In the genomic region with DNA sequence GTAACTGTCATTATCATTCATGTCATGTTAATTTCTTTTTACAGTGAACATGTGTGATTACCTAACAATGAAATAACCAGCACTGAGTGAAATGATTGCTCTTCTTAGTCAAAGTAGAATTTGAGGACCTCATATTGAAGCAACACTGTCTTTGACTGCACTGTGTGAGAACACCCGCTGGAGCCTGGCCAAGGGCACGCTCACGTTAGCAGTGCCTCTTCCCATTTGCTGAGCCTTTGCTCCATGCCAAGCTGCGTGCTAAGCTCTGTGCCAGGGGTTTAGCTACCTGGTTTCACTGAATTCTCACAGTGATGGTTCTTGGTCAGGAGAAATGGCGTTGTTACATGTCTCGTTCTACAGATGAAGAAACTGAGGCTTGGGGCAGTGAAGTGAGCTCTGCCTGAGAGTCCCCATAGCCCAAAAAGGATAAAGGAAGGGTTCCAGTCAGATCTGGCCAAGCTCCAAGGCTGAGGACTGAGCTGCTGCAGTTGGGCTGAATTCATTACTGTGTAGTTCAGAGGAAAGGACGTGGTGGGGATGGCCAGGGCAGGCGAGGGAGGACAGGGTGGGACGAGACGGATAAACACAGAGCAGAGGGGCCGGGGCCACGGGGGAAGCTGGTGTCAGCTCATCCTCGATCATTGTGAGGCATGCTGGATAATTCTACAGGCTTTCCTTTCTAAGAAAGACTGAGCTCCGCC, we compare ENCODE assay signal across 15 cellular contexts. TPM values are rescaled to one million over a fixed set of nuclear protein-coding genes. Genes with fewer than 3 reads are reported as not detected.
A peak's percentile ranks its signal among the peaks of the same experiment; 100 is the strongest.
DNase-seq lines count a peak whose midpoint lies in the region; ATAC-seq and TF ChIP-seq lines count a peak whose summit lies in the region.
"Had no signal": no experiment of that assay in that cellular context is flagged by ENCODE, and none has a peak within 500 bp of the region (broad histone marks: within the 10 kb centered on the region; RNA-seq: fewer than 3 reads in every experiment).

No MANE protein-coding gene starts in this region.

- peak; percentile 83 for DNase-seq in DMS79 (lab: John Stamatoyannopoulos, UW)
- peak; percentile 55 for DNase-seq in NCI-H2196 treated with DMSO at 0.1 percent for 48 hours (lab: John Stamatoyannopoulos, UW; ENCODE audit: unreplicated experiment)
- DNase-seq in sciatic nerve (ENCODE audit: low spot score): peak; percentile 56
- DNase-seq in amniotic stem cell (lab: John Stamatoyannopoulos, UW): no peak
- no peak for DNase-seq in inferior parietal cortex (ENCODE audit: extremely low spot score)
- no peak for DNase-seq in GDM1 (lab: John Stamatoyannopoulos, UW)
- DNase-seq: effector CD8-positive, alpha-beta T cell; H9; stimulated activated CD4-positive, alpha-beta T cell treated with anti-CD3 and anti-CD28 coated beads, Interleukin-1b, Interleukin-23, amount 100 ng/mL, for 48 hours; stimulated activated naive CD8-positive, alpha-beta T cell treated with anti-CD3 and anti-CD28 coated beads, Interleukin-15, amount 100 ng/mL, for 72 hours had no signal

- H3K4me1 ChIP-seq in gastroesophageal sphincter: peaks cover 0 to 51% (median 18%) of the 10 kb centered on the region in 3 donors
- H3K4me1 ChIP-seq: neural progenitor cell had no signal

- peaks cover 0 to 17% of the 10 kb centered on the region in 2 donors for H3K36me3 ChIP-seq in gastroesophageal sphincter
- H3K36me3 ChIP-seq: neural progenitor cell had no signal

- peak overlapping the region; percentile 65 to 91 (median 88) for H3K27ac ChIP-seq in gastroesophageal sphincter
- H3K27ac ChIP-seq: C4-2B, neural progenitor cell had no signal

- TF ChIP-seq CTCF in gastroesophageal sphincter (IDR thresholded peaks at IDR 0.05): no peak

- H3K4me3 ChIP-seq in gastroesophageal sphincter: peak overlapping the region; percentile 12 to 40
- H3K4me3 ChIP-seq: neural progenitor cell had no signal

- 3 to 9% methylated on average over 7 to 11 of the region's 14 CpGs for WGBS in gastroesophageal sphincter (ENCODE audit: low coverage in 1 of 2), 2 donors

- H3K27me3 ChIP-seq in gastroesophageal sphincter: no peaks in the 10 kb centered on the region
- H3K27me3 ChIP-seq: neural progenitor cell had no signal

- peak; percentile 81 for ATAC-seq in gastroesophageal sphincter
- ATAC-seq in sciatic nerve: peak; percentile 43
- ATAC-seq in GM19463 (IDR thresholded peaks at IDR 0.05; ENCODE audit: unreplicated experiment): no peak
- ATAC-seq: stimulated activated naive CD8-positive, alpha-beta T cell treated with anti-CD3 and anti-CD28 coated beads, Interleukin-15, amount 100 ng/mL, for 72 hours had no signal

- TF ChIP-seq POLR2A in gastroesophageal sphincter (IDR thresholded peaks at IDR 0.05): no peak

- no peaks in the 10 kb centered on the region for H3K9me3 ChIP-seq in gastroesophageal sphincter

- intact Hi-C loops in sciatic nerve (cut with DNase I): no loop called here

- TF ChIP-seq EP300 in gastroesophageal sphincter (IDR thresholded peaks at IDR 0.05): no peak

RNA-seq across cellular contexts. Expression of gene HMCN2, which starts 16.6 kb away (rescaled TPM):
- total RNA-seq in gastroesophageal sphincter (10 to 100 TPM in 3 of 4 donors, 1 to 10 TPM in 1; 9.6 to 21.1 (median 15.5) TPM), sciatic nerve (3.3 TPM)
- total RNA-seq: T-helper 1 cell treated with Interleukin-12 subunit alpha and Interleukin-12 subunit beta and Interleukin-4 antibody, amounts not matched to agents 30 ng/mL and 1 ng/mL, for 36 hours had no signal

Comparison
In these comparisons a context has a peak if more than half of its experiments do, and no peak if none do; other contexts are left out.
1. DNase-seq: peak in DMS79 (single experiment), NCI-H2196 treated with DMSO at 0.1 percent for 48 hours (single experiment) and sciatic nerve (single experiment); none in amniotic stem cell (single experiment), inferior parietal cortex (single experiment) and GDM1 (single experiment).